1 cellular context compared by ENCODE assay signal in the genomic region with DNA sequence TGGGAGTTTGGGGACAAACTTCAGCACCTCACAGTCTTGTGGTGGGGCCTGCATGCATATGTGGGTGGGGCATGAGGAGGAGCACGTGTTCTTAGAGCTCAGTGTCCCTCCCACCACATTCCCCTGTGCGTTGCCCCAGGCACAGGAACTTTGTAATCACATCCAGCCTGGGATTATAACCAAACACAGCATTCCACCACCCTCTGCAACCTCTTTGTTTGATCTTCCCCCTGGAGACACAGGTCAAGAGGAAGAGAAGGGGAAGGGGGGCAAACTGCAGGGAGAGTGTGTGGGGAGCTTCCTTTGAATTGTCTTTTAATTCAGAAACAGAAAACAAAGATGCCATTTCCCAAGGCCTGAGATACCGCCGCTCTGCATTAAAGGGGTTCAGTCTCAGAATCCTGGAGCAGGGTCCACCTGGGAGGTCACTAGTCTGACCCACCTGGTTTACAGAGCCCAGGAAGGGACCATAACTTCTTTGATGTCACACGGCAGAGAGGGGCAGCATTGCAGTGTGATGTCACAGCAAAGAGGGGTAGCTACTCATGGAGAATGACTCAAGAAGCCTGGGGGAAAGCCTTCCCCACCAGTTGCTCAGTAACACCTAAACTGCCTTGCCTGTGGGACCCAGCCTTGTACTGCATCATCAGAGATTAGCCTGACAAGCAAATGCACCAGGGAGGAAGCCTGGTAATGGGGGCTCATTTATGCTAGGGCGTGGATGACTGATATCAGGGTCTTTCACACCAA.
TF ChIP-seq lines count a peak whose summit lies in the region.

No MANE protein-coding gene starts in this region.

TF ChIP-seq in HepG2, 621 proteins besides CTCF, POLR2A, EP300 and RAD21 (continued from another document and continues in another):
- TF ChIP-seq, protein P1, sequence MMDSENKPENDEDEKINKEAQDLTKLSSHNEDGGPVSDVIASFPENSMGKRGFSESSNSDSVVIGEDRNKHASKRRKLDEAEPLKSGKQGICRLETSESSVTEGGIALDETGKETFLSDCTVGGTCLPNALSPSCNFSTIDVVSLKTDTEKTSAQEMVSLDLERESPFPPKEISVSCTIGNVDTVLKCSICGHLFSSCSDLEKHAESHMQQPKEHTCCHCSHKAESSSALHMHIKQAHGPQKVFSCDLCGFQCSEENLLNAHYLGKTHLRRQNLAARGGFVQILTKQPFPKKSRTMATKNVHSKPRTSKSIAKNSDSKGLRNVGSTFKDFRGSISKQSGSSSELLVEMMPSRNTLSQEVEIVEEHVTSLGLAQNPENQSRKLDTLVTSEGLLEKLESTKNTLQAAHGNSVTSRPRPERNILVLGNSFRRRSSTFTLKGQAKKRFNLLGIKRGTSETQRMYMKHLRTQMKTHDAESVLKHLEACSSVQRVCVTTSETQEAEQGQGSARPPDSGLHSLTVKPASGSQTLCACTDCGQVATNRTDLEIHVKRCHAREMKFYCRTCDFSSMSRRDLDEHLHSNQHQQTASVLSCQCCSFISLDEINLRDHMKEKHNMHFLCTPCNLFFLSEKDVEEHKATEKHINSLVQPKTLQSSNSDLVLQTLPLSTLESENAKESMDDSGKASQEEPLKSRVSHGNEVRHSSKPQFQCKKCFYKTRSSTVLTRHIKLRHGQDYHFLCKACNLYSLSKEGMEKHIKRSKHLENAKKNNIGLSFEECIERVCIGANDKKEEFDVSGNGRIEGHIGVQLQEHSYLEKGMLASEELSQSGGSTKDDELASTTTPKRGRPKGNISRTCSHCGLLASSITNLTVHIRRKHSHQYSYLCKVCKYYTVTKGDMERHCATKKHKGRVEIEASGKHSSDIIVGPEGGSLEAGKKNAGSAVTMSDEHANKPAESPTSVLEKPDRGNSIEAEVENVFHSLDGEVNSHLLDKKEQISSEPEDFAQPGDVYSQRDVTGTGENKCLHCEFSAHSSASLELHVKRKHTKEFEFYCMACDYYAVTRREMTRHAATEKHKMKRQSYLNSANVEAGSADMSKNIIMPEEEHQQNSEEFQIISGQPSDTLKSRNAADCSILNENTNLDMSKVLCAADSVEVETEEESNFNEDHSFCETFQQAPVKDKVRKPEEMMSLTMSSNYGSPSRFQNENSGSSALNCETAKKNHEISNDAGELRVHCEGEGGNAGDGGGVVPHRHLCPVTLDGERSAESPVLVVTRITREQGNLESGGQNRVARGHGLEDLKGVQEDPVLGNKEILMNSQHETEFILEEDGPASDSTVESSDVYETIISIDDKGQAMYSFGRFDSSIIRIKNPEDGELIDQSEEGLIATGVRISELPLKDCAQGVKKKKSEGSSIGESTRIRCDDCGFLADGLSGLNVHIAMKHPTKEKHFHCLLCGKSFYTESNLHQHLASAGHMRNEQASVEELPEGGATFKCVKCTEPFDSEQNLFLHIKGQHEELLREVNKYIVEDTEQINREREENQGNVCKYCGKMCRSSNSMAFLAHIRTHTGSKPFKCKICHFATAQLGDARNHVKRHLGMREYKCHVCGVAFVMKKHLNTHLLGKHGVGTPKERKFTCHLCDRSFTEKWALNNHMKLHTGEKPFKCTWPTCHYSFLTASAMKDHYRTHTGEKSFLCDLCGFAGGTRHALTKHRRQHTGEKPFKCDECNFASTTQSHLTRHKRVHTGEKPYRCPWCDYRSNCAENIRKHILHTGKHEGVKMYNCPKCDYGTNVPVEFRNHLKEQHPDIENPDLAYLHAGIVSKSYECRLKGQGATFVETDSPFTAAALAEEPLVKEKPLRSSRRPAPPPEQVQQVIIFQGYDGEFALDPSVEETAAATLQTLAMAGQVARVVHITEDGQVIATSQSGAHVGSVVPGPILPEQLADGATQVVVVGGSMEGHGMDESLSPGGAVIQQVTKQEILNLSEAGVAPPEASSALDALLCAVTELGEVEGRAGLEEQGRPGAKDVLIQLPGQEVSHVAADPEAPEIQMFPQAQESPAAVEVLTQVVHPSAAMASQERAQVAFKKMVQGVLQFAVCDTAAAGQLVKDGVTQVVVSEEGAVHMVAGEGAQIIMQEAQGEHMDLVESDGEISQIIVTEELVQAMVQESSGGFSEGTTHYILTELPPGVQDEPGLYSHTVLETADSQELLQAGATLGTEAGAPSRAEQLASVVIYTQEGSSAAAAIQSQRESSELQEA (CRISPR knock-in tag; IDR thresholded peaks at IDR 0.05; ENCODE audit: not compliant biosample characterization) = no peak
- TF ChIP-seq NFYC (CRISPR knock-in tag; IDR thresholded peaks at IDR 0.05) (no peak), KLF16 (CRISPR knock-in tag; IDR thresholded peaks at IDR 0.05) (peak in 1 of 2 experiments; percentile 63; a peak in 2 of 4 replicates), ZNF292 (CRISPR knock-in tag; IDR thresholded peaks at IDR 0.05; ENCODE audit: borderline replicate concordance, low read depth) (peak; percentile 82; the same call in 1 of the 2 replicates), ZNF749 (CRISPR knock-in tag; IDR thresholded peaks at IDR 0.05; ENCODE audit: borderline replicate concordance) (no peak), ZMYM2 (CRISPR knock-in tag; IDR thresholded peaks at IDR 0.05) (no peak), SETDB1 (CRISPR knock-in tag; IDR thresholded peaks at IDR 0.05; ENCODE audit: borderline replicate concordance) (no peak), ZNF34 (CRISPR knock-in tag; IDR thresholded peaks at IDR 0.05; ENCODE audit: borderline replicate concordance) (peak; percentile 77; the same call in 1 of the 2 replicates), KLF13 (CRISPR knock-in tag; IDR thresholded peaks at IDR 0.05) (no peak), ATF7 (IDR thresholded peaks at IDR 0.05) (no peak), ATF7 (CRISPR knock-in tag; IDR thresholded peaks at IDR 0.05) (peak; percentile 30; the same call in 1 of the 2 replicates), ZNF232 (CRISPR knock-in tag; IDR thresholded peaks at IDR 0.05; ENCODE audit: borderline replicate concordance) (0 out of 2 replicates have a peak, but pooled peaks have one; percentile 18), ZSCAN22 (CRISPR knock-in tag; IDR thresholded peaks at IDR 0.05) (0 out of 2 replicates have a peak, but pooled peaks have one; percentile 51), TCF7L2 (IDR thresholded peaks at IDR 0.05; ENCODE audit: low read depth, low read length) (no peak), ZNF562 (CRISPR knock-in tag; IDR thresholded peaks at IDR 0.05; ENCODE audit: borderline replicate concordance) (no peak), ASH2L (IDR thresholded peaks at IDR 0.05; ENCODE audit: insufficient read length, low read depth, low read length) (peak; percentile 83), FOXA3 (CRISPR knock-in tag; IDR thresholded peaks at IDR 0.05) (peak; percentile 82), ZNF737 (CRISPR knock-in tag; IDR thresholded peaks at IDR 0.05; ENCODE audit: borderline replicate concordance) (no peak), NFATC3 (CRISPR knock-in tag; IDR thresholded peaks at IDR 0.05) (no peak), CBX5 (CRISPR knock-in tag; IDR thresholded peaks at IDR 0.05; ENCODE audit: borderline replicate concordance) (peak; percentile 23; the same call in 1 of the 2 replicates), SMAD9 (CRISPR knock-in tag; IDR thresholded peaks at IDR 0.05) (no peak), FOSL2 (CRISPR knock-in tag; IDR thresholded peaks at IDR 0.05) (peak; percentile 12; the same call in 1 of the 2 replicates), TBX3 (IDR thresholded peaks at IDR 0.05; ENCODE audit: borderline replicate concordance) (no peak), ZSCAN21 (CRISPR knock-in tag; IDR thresholded peaks at IDR 0.05; ENCODE audit: borderline replicate concordance) (no peak), SKI (IDR thresholded peaks at IDR 0.05; ENCODE audit: partially characterized antibody) (no peak), ZNF614 (CRISPR knock-in tag; IDR thresholded peaks at IDR 0.05; ENCODE audit: borderline replicate concordance) (peak; percentile 89; the same call in 1 of the 2 replicates)
- TF ChIP-seq, protein P2, sequence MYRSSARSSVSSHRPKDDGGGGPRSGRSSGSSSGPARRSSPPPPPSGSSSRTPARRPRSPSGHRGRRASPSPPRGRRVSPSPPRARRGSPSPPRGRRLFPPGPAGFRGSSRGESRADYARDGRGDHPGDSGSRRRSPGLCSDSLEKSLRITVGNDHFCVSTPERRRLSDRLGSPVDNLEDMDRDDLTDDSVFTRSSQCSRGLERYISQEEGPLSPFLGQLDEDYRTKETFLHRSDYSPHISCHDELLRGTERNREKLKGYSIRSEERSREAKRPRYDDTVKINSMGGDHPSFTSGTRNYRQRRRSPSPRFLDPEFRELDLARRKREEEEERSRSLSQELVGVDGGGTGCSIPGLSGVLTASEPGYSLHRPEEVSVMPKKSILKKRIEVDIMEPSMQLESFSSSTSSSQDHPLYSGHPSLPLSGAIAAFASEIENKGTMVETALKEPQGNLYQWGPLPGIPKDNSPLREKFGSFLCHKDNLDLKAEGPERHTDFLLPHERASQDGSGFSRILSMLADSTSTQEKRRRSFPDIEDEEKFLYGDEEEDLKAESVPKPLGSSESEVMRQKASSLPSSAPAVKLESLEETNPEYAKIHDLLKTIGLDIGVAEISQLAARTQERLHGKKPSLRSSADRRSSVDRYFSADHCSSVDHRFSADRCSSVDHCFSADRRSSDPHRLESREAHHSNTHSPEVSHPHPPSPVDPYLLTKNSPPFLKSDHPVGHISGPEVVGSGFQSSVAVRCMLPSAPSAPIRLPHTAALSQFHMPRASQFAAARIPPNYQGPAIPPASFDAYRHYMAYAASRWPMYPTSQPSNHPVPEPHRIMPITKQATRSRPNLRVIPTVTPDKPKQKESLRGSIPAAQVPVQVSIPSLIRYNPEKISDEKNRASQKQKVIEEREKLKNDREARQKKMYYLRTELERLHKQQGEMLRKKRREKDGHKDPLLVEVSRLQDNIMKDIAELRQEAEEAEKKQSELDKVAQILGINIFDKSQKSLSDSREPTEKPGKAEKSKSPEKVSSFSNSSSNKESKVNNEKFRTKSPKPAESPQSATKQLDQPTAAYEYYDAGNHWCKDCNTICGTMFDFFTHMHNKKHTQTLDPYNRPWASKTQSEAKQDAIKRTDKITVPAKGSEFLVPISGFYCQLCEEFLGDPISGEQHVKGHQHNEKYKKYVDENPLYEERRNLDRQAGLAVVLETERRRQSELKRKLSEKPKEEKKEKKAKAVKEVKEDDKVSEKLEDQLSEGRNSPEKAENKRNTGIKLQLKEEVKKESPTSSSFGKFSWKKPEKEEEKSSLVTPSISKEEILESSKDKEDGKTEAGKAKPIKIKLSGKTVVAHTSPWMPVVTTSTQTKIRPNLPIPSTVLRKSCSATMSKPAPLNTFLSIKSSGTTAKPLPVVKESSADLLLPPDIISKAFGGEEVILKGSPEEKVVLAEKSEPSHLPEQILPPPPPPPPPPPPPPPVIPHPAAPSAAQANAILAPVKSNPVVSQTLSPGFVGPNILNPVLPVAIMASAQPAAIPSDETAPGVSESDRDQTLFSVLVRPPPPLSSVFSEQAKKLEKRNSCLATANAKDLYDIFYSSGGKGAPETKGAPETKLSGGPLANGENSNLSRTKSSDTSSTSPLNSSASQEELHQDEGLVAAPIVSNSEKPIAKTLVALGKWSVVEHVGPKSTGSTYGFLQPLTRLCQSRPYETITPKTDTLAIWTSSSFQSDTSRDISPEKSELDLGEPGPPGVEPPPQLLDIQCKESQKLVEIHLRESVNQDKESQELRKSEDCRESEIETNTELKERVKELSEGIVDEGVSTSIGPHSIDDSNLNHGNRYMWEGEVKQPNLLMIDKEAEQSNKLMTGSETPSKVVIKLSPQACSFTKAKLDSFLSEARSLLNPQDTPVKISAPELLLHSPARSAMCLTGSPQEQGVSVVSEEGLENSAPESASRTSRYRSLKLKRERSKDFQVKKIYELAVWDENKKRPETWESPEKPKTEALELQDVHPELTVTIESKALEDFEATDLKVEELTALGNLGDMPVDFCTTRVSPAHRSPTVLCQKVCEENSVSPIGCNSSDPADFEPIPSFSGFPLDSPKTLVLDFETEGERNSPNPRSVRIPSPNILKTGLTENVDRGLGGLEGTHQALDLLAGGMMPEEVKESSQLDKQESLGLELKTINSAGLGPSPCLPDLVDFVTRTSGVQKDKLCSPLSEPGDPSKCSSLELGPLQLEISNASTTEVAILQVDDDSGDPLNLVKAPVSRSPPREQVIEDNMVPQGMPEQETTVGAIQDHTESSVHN (CRISPR knock-in tag; IDR thresholded peaks at IDR 0.05) = no peak
- TF ChIP-seq, protein P3, sequence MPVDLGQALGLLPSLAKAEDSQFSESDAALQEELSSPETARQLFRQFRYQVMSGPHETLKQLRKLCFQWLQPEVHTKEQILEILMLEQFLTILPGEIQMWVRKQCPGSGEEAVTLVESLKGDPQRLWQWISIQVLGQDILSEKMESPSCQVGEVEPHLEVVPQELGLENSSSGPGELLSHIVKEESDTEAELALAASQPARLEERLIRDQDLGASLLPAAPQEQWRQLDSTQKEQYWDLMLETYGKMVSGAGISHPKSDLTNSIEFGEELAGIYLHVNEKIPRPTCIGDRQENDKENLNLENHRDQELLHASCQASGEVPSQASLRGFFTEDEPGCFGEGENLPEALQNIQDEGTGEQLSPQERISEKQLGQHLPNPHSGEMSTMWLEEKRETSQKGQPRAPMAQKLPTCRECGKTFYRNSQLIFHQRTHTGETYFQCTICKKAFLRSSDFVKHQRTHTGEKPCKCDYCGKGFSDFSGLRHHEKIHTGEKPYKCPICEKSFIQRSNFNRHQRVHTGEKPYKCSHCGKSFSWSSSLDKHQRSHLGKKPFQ (CRISPR knock-in tag; IDR thresholded peaks at IDR 0.05; ENCODE audit: insufficient replicate concordance) = no peak
- TF ChIP-seq, protein P4, sequence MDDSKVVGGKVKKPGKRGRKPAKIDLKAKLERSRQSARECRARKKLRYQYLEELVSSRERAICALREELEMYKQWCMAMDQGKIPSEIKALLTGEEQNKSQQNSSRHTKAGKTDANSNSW (CRISPR knock-in tag; IDR thresholded peaks at IDR 0.05; ENCODE audit: borderline replicate concordance) = no peak
- TF ChIP-seq, protein P5, sequence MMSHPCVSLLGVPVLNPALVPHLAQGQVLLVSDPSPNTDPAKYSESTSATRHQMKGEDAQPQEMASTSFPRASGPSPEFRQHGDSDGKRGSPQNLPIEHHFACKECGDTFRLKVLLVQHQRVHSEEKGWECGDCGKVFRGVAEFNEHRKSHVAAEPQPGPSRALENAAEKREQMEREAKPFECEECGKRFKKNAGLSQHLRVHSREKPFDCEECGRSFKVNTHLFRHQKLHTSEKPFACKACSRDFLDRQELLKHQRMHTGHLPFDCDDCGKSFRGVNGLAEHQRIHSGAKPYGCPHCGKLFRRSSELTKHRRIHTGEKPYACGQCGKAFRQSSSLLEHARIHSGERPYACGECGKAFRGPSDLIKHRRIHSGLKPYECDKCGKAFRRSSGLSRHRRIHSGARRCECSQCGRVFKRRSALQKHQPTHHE (CRISPR knock-in tag; IDR thresholded peaks at IDR 0.05; ENCODE audit: borderline replicate concordance) = no peak
- TF ChIP-seq, protein P6, sequence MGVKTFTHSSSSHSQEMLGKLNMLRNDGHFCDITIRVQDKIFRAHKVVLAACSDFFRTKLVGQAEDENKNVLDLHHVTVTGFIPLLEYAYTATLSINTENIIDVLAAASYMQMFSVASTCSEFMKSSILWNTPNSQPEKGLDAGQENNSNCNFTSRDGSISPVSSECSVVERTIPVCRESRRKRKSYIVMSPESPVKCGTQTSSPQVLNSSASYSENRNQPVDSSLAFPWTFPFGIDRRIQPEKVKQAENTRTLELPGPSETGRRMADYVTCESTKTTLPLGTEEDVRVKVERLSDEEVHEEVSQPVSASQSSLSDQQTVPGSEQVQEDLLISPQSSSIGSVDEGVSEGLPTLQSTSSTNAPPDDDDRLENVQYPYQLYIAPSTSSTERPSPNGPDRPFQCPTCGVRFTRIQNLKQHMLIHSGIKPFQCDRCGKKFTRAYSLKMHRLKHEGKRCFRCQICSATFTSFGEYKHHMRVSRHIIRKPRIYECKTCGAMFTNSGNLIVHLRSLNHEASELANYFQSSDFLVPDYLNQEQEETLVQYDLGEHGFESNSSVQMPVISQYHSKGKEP (CRISPR knock-in tag; IDR thresholded peaks at IDR 0.05) = 0 out of 2 replicates have a peak, but pooled peaks have one; percentile 19
- TF ChIP-seq, protein P7, sequence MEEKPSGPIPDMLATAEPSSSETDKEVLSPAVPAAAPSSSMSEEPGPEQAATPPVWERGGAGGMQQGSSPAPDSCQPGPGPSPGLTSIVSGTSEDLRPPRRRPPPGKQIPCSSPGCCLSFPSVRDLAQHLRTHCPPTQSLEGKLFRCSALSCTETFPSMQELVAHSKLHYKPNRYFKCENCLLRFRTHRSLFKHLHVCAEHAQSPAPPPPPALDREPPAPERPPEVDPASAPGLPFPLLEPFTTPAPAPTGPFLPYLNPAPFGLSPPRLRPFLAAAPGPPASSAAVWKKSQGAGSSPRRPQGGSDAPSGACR (CRISPR knock-in tag; IDR thresholded peaks at IDR 0.05) = no peak
